In genomic region chr10:120457431-120458172, GRCh38 we compare ENCODE assay signal across 9 cellular contexts. TPM values are rescaled to one million over a fixed set of nuclear protein-coding genes. Genes with fewer than 3 reads are reported as not detected.
A peak's percentile ranks its signal among the peaks of the same experiment; 100 is the strongest.
DNase-seq lines count a peak whose midpoint lies in the region; ATAC-seq, FAIRE-seq and TF ChIP-seq lines count a peak whose summit lies in the region.
"Had no signal": no experiment of that assay in that cellular context is flagged by ENCODE, and none has a peak within 500 bp of the region (broad histone marks: within the 10 kb centered on the region; RNA-seq: fewer than 3 reads in every experiment).

No MANE protein-coding gene starts in this region.

- H3K4me2 ChIP-seq in HepG2 (ENCODE audit: low read depth, low read length), result peak overlapping the region; percentile 18; the same call in 1 of the 2 replicates

- POLR2A ChIA-PET in HEK293 (lab: Yijun Ruan, JAX), result no interaction called here
- POLR2A ChIA-PET in HepG2 (lab: Yijun Ruan, JAX), result no interaction called here

- no peaks in the 10 kb centered on the region for H3K36me3 Mint-ChIP-seq in stimulated activated naive B cell treated with anti-CD40 and anti-IgM and Interleukin-4, amounts not matched to agents 10 μg/mL and 1 μg/mL and 100 μg/mL, for 72 hours

- H3K4me1 Mint-ChIP-seq in stimulated activated naive B cell treated with anti-CD40 and anti-IgM and Interleukin-4, amounts not matched to agents 10 μg/mL and 1 μg/mL and 100 μg/mL, for 72 hours, result peaks cover 5 to 6% of the 10 kb centered on the region in 2 donors

- FAIRE-seq in HepG2 (lab: Jason Lieb, UNC), result no peak

- H3K27me3 Mint-ChIP-seq in stimulated activated naive B cell treated with anti-CD40 and anti-IgM and Interleukin-4, amounts not matched to agents 10 μg/mL and 1 μg/mL and 100 μg/mL, for 72 hours, result peaks cover 42 to 58% of the 10 kb centered on the region in 2 donors

- peak overlapping the region; percentile 23 to 46 for H3K4me3 Mint-ChIP-seq in stimulated activated naive B cell treated with anti-CD40 and anti-IgM and Interleukin-4, amounts not matched to agents 10 μg/mL and 1 μg/mL and 100 μg/mL, for 72 hours

- no peaks in the 10 kb centered on the region for H3K36me3 ChIP-seq in HEK293 (ENCODE audit: control insufficient read depth in 2 of 2, insufficient read depth in 1 of 2, low read length in 2 of 2)
- H3K36me3 ChIP-seq in brain microvascular endothelial cell (replicated peaks), result no peaks in the 10 kb centered on the region
- no peaks in the 10 kb centered on the region for H3K36me3 ChIP-seq in HepG2 (replicated peaks in 1 of 2; ENCODE audit: control insufficient read depth in 1 of 2, insufficient read depth in 2 of 2, low read length in 2 of 2)

- CTCF ChIA-PET in HEK293 (lab: Yijun Ruan, JAX), result no interaction called here
- CTCF ChIA-PET in HepG2 (lab: Yijun Ruan, JAX; ENCODE audit: low intra/inter-chr PET ratio, low total read pairs), result no interaction called here

- H2AFZ ChIP-seq in HepG2 (ENCODE audit: low read length), result no peak overlapping the region

- no peak overlapping the region for H3K27ac Mint-ChIP-seq in stimulated activated naive B cell treated with anti-CD40 and anti-IgM and Interleukin-4, amounts not matched to agents 10 μg/mL and 1 μg/mL and 100 μg/mL, for 72 hours

- TF ChIP-seq CTCF in HEK293 (tag by site-specific recombination; IDR thresholded peaks at IDR 0.05), result no peak
- no peak for TF ChIP-seq CTCF in brain microvascular endothelial cell (IDR thresholded peaks at IDR 0.05; ENCODE audit: low read depth, low read length, missing control alignments)
- TF ChIP-seq CTCF in HepG2 (CRISPR knock-in tag; IDR thresholded peaks at IDR 0.05), result no peak

- DNase-seq in brain microvascular endothelial cell, result no peak
- DNase-seq in HepG2 (ENCODE audit: low spot score), result no peak
- no peak for DNase-seq in stimulated activated naive B cell treated with anti-CD40 and anti-IgM and Interleukin-4, amounts not matched to agents 10 μg/mL and 1 μg/mL and 100 μg/mL, for 72 hours
- no peak for DNase-seq in A172 (ENCODE audit: low spot score)
- DNase-seq in NCI-H345 (lab: John Stamatoyannopoulos, UW), result no peak
- DNase-seq in stimulated activated CD4-positive, alpha-beta T cell treated with anti-CD3 and anti-CD28 coated beads, Interleukin-4, amount 100 ng/mL, for 24 hours, result no peak
- DNase-seq: GF-D8 had no signal

- H3K27ac ChIP-seq in HEK293 (ENCODE audit: extremely low read depth, low read depth, low read length) (no peak overlapping the region), brain microvascular endothelial cell (peak overlapping the region; percentile 25), HepG2 (ENCODE audit: extremely low read length, insufficient read depth, low read length) (no peak overlapping the region)

- BruUV-seq in HepG2 (replicated peaks; lab: Mats Ljungman, UMichigan), result no TSS peak

- intact Hi-C loops in HepG2 (cut with micrococcal nuclease; ENCODE audit: unreplicated experiment), result no loop called here

- TF ChIP-seq RAD21 in HepG2 (CRISPR knock-in tag; IDR thresholded peaks at IDR 0.05), result no peak

- H3K9ac ChIP-seq in HepG2 (ENCODE audit: insufficient read depth, low read depth, low read length), result no peak overlapping the region

- no peak for TF ChIP-seq EP300 in HepG2 (IDR thresholded peaks at IDR 0.05; ENCODE audit: low read depth in 2 of 2, low read length in 2 of 2)
- no peak for TF ChIP-seq EP300 in HepG2 (CRISPR knock-in tag; IDR thresholded peaks at IDR 0.05; ENCODE audit: borderline replicate concordance)

- no peaks in the 10 kb centered on the region for H3K9me3 ChIP-seq in HEK293 (ENCODE audit: control insufficient read depth, insufficient read depth, low read depth, low read length)
- no peaks in the 10 kb centered on the region for H3K9me3 ChIP-seq in HepG2 (ENCODE audit: low read length)

- no peak for TF ChIP-seq POLR2A in HepG2 (IDR thresholded peaks at IDR 0.05; ENCODE audit: insufficient read depth in 1 of 2, low read depth in 2 of 2, low read length in 2 of 2)

- no peaks in the 10 kb centered on the region; the same call in 1 of the 2 replicates for H3K4me1 ChIP-seq in HEK293 (ENCODE audit: control insufficient read depth, insufficient read depth, low read length)
- no peaks in the 10 kb centered on the region; the same call in 1 of the 2 replicates for H3K4me1 ChIP-seq in HepG2 (ENCODE audit: insufficient read depth, low read length)

- peaks cover 0 to 1% of the 10 kb centered on the region in 2 donors for H3K9me3 Mint-ChIP-seq in stimulated activated naive B cell treated with anti-CD40 and anti-IgM and Interleukin-4, amounts not matched to agents 10 μg/mL and 1 μg/mL and 100 μg/mL, for 72 hours

- no peaks in the 10 kb centered on the region for H3K79me2 ChIP-seq in HepG2 (ENCODE audit: insufficient read depth, low read length)

- ATAC-seq in HepG2 (no peak; the same call in 2 of the 3 replicates), HG03175 (IDR thresholded peaks at IDR 0.05; ENCODE audit: unreplicated experiment) (no peak)
- no peak for ATAC-seq in stimulated activated naive B cell treated with anti-CD40 and anti-IgM and Interleukin-4, amounts not matched to agents 10 μg/mL and 1 μg/mL and 100 μg/mL, for 72 hours (replicated peaks)

- H3K27me3 ChIP-seq in brain microvascular endothelial cell (replicated peaks), result peaks cover 5% of the 10 kb centered on the region
- H3K27me3 ChIP-seq in HepG2 (ENCODE audit: control insufficient read depth in 1 of 2, insufficient read depth in 2 of 2, low read length in 2 of 2), result peaks cover 5 to 42% of the 10 kb centered on the region in 2 experiments; a peak in 3 of 5 replicates

- in situ Hi-C loops in brain microvascular endothelial cell (cut with HindIII; ENCODE audit: low pct_ligation_motif_present, low sequenced_read_pairs) (no loop called here), HepG2 (cut with HindIII; ENCODE audit: extremely low pct_ligation_motif_present, low pct_unique_long_range_greater_than_20kb) (no loop called here)

- peak overlapping the region; percentile 44 for H3K4me3 ChIP-seq in HEK293 (ENCODE audit: low read depth, low read length)
- peak overlapping the region; percentile 72 for H3K4me3 ChIP-seq in brain microvascular endothelial cell (ENCODE audit: low read depth, low read length)
- peak overlapping the region in 1 of 3 experiments; percentile 48; a peak in 1 of 6 replicates for H3K4me3 ChIP-seq in HepG2 (replicated peaks in 1 of 3; ENCODE audit: insufficient read depth in 1 of 3, low read depth in 2 of 3, low read length in 3 of 3)

- H4K20me1 ChIP-seq in HepG2 (ENCODE audit: insufficient read depth, low read length), result no peaks in the 10 kb centered on the region

- WGBS in HepG2 (ENCODE audit: low lambda C conversion rate), result 65% methylated on average over 37 of the region's 52 CpGs

TF ChIP-seq in HEK293, 187 proteins besides CTCF, POLR2A, EP300 and RAD21:
- TF ChIP-seq OSR2 (tag by site-specific recombination; IDR thresholded peaks at IDR 0.05) (no peak), ZNF138 (tag by site-specific recombination; IDR thresholded peaks at IDR 0.05; ENCODE audit: borderline replicate concordance) (no peak), ZBTB21 (tag by site-specific recombination; IDR thresholded peaks at IDR 0.05) (no peak), SCRT1 (tag by site-specific recombination; IDR thresholded peaks at IDR 0.05; ENCODE audit: borderline replicate concordance) (no peak), ZNF404 (tag by site-specific recombination; IDR thresholded peaks at IDR 0.05) (no peak), ZFHX2 (tag by site-specific recombination; conservative IDR thresholded peaks at IDR 0.05) (no peak)

TF ChIP-seq in HepG2, 621 proteins besides CTCF, POLR2A, EP300 and RAD21 (continues in another document):
- TF ChIP-seq POGZ (CRISPR knock-in tag; IDR thresholded peaks at IDR 0.05) (no peak), ZEB1 (IDR thresholded peaks at IDR 0.05; ENCODE audit: insufficient replicate concordance, low read depth) (no peak), DNMT1 (CRISPR knock-in tag; IDR thresholded peaks at IDR 0.05) (no peak), ZNF121 (CRISPR knock-in tag; IDR thresholded peaks at IDR 0.05) (no peak)

RNA-seq across cellular contexts. Expression of gene PLPP4, which starts 0.6 kb away (rescaled TPM):
- total RNA-seq in HepG2 (2016; rRNA removed; fragmentation: Illumina TruSeq; extraction: Trizol), result not detected in 2 replicates
- not detected in 2 replicates for total RNA-seq in HepG2 (2016; cell fraction: cytosol; rRNA removed; fragmentation: Illumina TruSeq; extraction: Trizol; ENCODE audit: low read depth)
- total RNA-seq in HepG2 (2016; cell fraction: insoluble cytoplasmic fraction; rRNA removed; fragmentation: Illumina TruSeq; extraction: Trizol), result not detected in 2 replicates
- not detected in 2 replicates for total RNA-seq in HepG2 (2016; cell fraction: membrane; rRNA removed; fragmentation: Illumina TruSeq; extraction: Trizol)
- not detected in 2 replicates for total RNA-seq in HepG2 (2016; cell fraction: nucleus; rRNA removed; fragmentation: Illumina TruSeq; extraction: Trizol)
- not detected in 2 replicates for polyA plus RNA-seq in HepG2 (2011; rRNA removed)
- polyA plus RNA-seq in HepG2 (2011; cell fraction: cytosol; rRNA removed), result not detected in 2 replicates
- not detected in 2 replicates for polyA plus RNA-seq in HepG2 (2011; cell fraction: nucleus; rRNA removed)
- not detected in 2 replicates for polyA plus RNA-seq in HepG2 (2012)
- polyA plus RNA-seq in HepG2 (2016; cell fraction: cytosol; fragmentation: Illumina TruSeq; extraction: Trizol; ENCODE audit: low read depth), result not detected in 2 replicates
- not detected in 2 replicates for polyA plus RNA-seq in HepG2 (2016; cell fraction: insoluble cytoplasmic fraction; fragmentation: Illumina TruSeq; extraction: Trizol; ENCODE audit: low read depth)
- polyA plus RNA-seq in HepG2 (2016; cell fraction: membrane; fragmentation: Illumina TruSeq; extraction: Trizol; ENCODE audit: low read depth), result not detected in 2 replicates
- not detected in 2 replicates for polyA plus RNA-seq in HepG2 (2016; cell fraction: nucleus; fragmentation: Illumina TruSeq; extraction: Trizol; ENCODE audit: insufficient read depth, low read depth)
- not detected in 2 replicates for polyA minus RNA-seq in HepG2 (2011; rRNA and poly(A)+ RNA removed; ENCODE audit: low replicate concordance)
- polyA minus RNA-seq in HepG2 (2011; cell fraction: cytosol; rRNA and poly(A)+ RNA removed), result not detected in 2 replicates
- not detected in 2 replicates for polyA minus RNA-seq in HepG2 (2011; cell fraction: nucleus; rRNA and poly(A)+ RNA removed)
- 10.5 and 11.7 TPM in 2 replicates for total RNA-seq in A172 (2014; rRNA removed; shearing (Covaris generic))

Comparison
In these comparisons a context has a peak if more than half of its experiments do, and no peak if none do; other contexts are left out.
1. RNA of gene PLPP4, which starts 0.6 kb away (total RNA-seq): 10.5 to 11.7 TPM in A172; not detected in HepG2; every median in the first group is over 10 times any median in the second.